6 cellular contexts compared by ENCODE assay signal in genomic region chr16:31141071-31141469, GRCh38. TPM values are rescaled to one million over a fixed set of nuclear protein-coding genes. Genes with fewer than 3 reads are reported as not detected.
DNase-seq lines count a peak whose midpoint lies in the region; ATAC-seq and TF ChIP-seq lines count a peak whose summit lies in the region.
"Not testable (repeated sequence)": the region's sequence is repeated elsewhere in the genome, so short reads cannot be mapped to it uniquely, and the experiment has no call there.
"Had no signal": no experiment of that assay in that cellular context is flagged by ENCODE, and none has a peak within 500 bp of the region (broad histone marks: within the 10 kb centered on the region; RNA-seq: fewer than 3 reads in every experiment).

No MANE protein-coding gene starts in this region.

- not testable (repeated sequence) for H3K9me3 ChIP-seq in esophagus squamous epithelium

- intact Hi-C loops in esophagus squamous epithelium (cut with DNase I): loop anchor here (5.0 kb wide), 1 partner anchor 154 kb away; the partner anchor contains the start of gene HSD3B7

- H2BK5ac ChIP-seq in mesendoderm (ENCODE audit: low read length): not testable (repeated sequence)

- not testable (repeated sequence) for H4K8ac ChIP-seq in mesendoderm (ENCODE audit: low read depth, low read length)

- H2BK120ac ChIP-seq in mesendoderm (ENCODE audit: low read depth, low read length): not testable (repeated sequence)

- not testable (repeated sequence) for H3K4ac ChIP-seq in mesendoderm (ENCODE audit: low read depth, low read length)

- not testable (repeated sequence) for DNase-seq in HFFc6; WTC11 (ENCODE audit: low spot score); esophagus squamous epithelium (lab: John Stamatoyannopoulos, UW); mesendoderm

- H3K27ac ChIP-seq in esophagus squamous epithelium: peak overlapping the region; percentile 88 to 93 (median 89)
- not testable (repeated sequence) for H3K27ac ChIP-seq in mesendoderm (ENCODE audit: low read depth, low read length)
- H3K27ac ChIP-seq in skin epidermis: peak overlapping the region in 20 of 21 experiments; percentile 72 to 96 (median 86)

- H3K4me1 ChIP-seq in esophagus squamous epithelium (peaks cover 29 to 65% (median 33%) of the 10 kb centered on the region in 3 donors), mesendoderm (ENCODE audit: control insufficient read depth, low read depth, low read length) (peaks cover 14% of the 10 kb centered on the region)

- not testable (repeated sequence) for H2BK15ac ChIP-seq in mesendoderm (replicated peaks; ENCODE audit: low read depth)

- H3K18ac ChIP-seq in mesendoderm (ENCODE audit: low read length): not testable (repeated sequence)

- peak overlapping the region; percentile 79 for H3K56ac ChIP-seq in mesendoderm (ENCODE audit: low read length)

- not testable (repeated sequence) for TF ChIP-seq POLR2A in esophagus squamous epithelium (IDR thresholded peaks at IDR 0.05)

- not testable (repeated sequence) for H2AK5ac ChIP-seq in mesendoderm (ENCODE audit: low read length)

- not testable (repeated sequence) for H4K5ac ChIP-seq in mesendoderm (ENCODE audit: low read length)

- not testable (repeated sequence) for H3K4me2 ChIP-seq in mesendoderm (ENCODE audit: low read length)

- H3K9me3 Mint-ChIP-seq in HFFc6, WTC11: not testable (repeated sequence)

- H3K36me3 Mint-ChIP-seq in HFFc6 (ENCODE audit: low read depth); WTC11: not testable (repeated sequence)

- not testable (repeated sequence) for H3K4me3 Mint-ChIP-seq in HFFc6
- 0 out of 2 replicates have a peak overlapping the region, but pooled peaks have one; percentile 63 for H3K4me3 Mint-ChIP-seq in WTC11

- H3K4me1 Mint-ChIP-seq in HFFc6 (ENCODE audit: low read depth) (peaks cover 28% of the 10 kb centered on the region), WTC11 (peaks cover 38% of the 10 kb centered on the region)

- POLR2A ChIA-PET in WTC11 (lab: Charles Lee): interaction anchor here (1.3 to 2.7 kb wide), 4 partner anchors 21 to 67 kb away, joined by 3 to 37 read pairs (median 18); partner anchors contain the start of genes FUS, KAT8, ZNF646 and ZNF668

- not testable (repeated sequence) for ATAC-seq in WTC11

- not testable (repeated sequence) for H3K79me2 ChIP-seq in mesendoderm (ENCODE audit: control insufficient read depth, insufficient read depth, low read length)

- H3K4me3 ChIP-seq in esophagus squamous epithelium (peak overlapping the region in 3 of 4 donors; percentile 40 to 70 (median 59)), skin epidermis (peak overlapping the region in 1 of 7 experiments; percentile 26)
- not testable (repeated sequence) for H3K4me3 ChIP-seq in mesendoderm (ENCODE audit: low read length)

- WGBS in esophagus squamous epithelium, 2 donors: 64 to 72% methylated on average over 5 to 9 of the region's 9 CpGs
- whole genome bisulfite sequencing in mesendoderm (ENCODE audit: extremely low coverage, insufficient coverage, low lambda C conversion rate): no CpG with 5 or more reads among the region's 9 CpGs

- peak overlapping the region; percentile 85; the same call in 1 of the 2 replicates for H3K27ac Mint-ChIP-seq in HFFc6
- not testable (repeated sequence) for H3K27ac Mint-ChIP-seq in WTC11

- not testable (repeated sequence) for H3K23ac ChIP-seq in mesendoderm (ENCODE audit: low read length)

- not testable (repeated sequence) for H3K79me1 ChIP-seq in mesendoderm (ENCODE audit: low read length)

- not testable (repeated sequence) for TF ChIP-seq CTCF in HFFc6 (IDR thresholded peaks at IDR 0.05); WTC11 (IDR thresholded peaks at IDR 0.05); esophagus squamous epithelium (IDR thresholded peaks at IDR 0.05)

- not testable (repeated sequence) for H3K36me3 ChIP-seq in esophagus squamous epithelium; mesendoderm (ENCODE audit: control insufficient read depth, insufficient read depth, low read length)

- CTCF ChIA-PET in WTC11 (lab: Charles Lee): interaction anchor here (1.2 to 3.0 kb wide), 6 partner anchors 11 to 187 kb away, joined by 4 to 30 read pairs (median 18); partner anchors contain the start of genes FUS, HSD3B7, ZNF646 and ZNF668

- not testable (repeated sequence) for H3K27me3 ChIP-seq in esophagus squamous epithelium; mesendoderm (ENCODE audit: insufficient read depth, low read length, poor library complexity)

- H3K9ac ChIP-seq in mesendoderm (ENCODE audit: low read length): not testable (repeated sequence)

- H3K27me3 Mint-ChIP-seq in HFFc6 (ENCODE audit: insufficient read depth): not testable (repeated sequence)
- peaks cover 28% of the 10 kb centered on the region for H3K27me3 Mint-ChIP-seq in WTC11 (ENCODE audit: low read depth)

RNA-seq across cellular contexts. Expression of gene PRSS8, which starts 5.5 kb away (rescaled TPM):
- total RNA-seq in HFFc6 (2021; fragmentation: NEBNext Ultra II Directional; extraction: Animal tissue kit (Norgen Biotek cat#: 25700)): not detected
- total RNA-seq in WTC11 (2021) (78.8 to 127 TPM (median 127 TPM) in 3 replicates), esophagus squamous epithelium (100 to 1,000 TPM in 1 of 4 donors, 10 to 100 TPM in 3; 39.2 to 121 (median 49.2) TPM)
- polyA plus RNA-seq in mesendoderm (2013, experiment 1 of 2): 64.9 TPM
- polyA plus RNA-seq in mesendoderm (2013, experiment 2 of 2): 65.6 TPM
- total RNA-seq: activated CD4-positive, alpha-beta T cell treated with anti-CD3 and anti-CD28 coated beads for 36 hours had no signal

RNA-seq across cellular contexts. Expression of gene PRSS36, which starts 8.8 kb away (rescaled TPM):
- under 1 TPM in 4 of 6 experiments, not detected in 2; 0.38 to 0.60 (median 0.47) TPM for total RNA-seq in HFFc6 (2021; fragmentation: NEBNext Ultra II Directional; extraction: Animal tissue kit (Norgen Biotek cat#: 25700))
- total RNA-seq in WTC11 (2021) (0.48 to 1.5 TPM (median 1.3 TPM) in 3 replicates), esophagus squamous epithelium (1 to 10 TPM in 2 of 4 donors, under 1 TPM in 2; 0.38 to 4.2 (median 1.9) TPM)
- polyA plus RNA-seq in mesendoderm (2013, experiment 1 of 2): 0.39 TPM
- 0.32 TPM for polyA plus RNA-seq in mesendoderm (2013, experiment 2 of 2)

RNA-seq across cellular contexts. Expression of gene KAT8, which starts 23.6 kb away (rescaled TPM):
- total RNA-seq in HFFc6 (2021; fragmentation: NEBNext Ultra II Directional; extraction: Animal tissue kit (Norgen Biotek cat#: 25700)): 10 to 100 TPM; 28.1 to 31.8 (median 29.6) TPM
- total RNA-seq in WTC11 (2021) (65.7 to 70.8 TPM (median 69.8 TPM) in 3 replicates), esophagus squamous epithelium (10 to 100 TPM; 25.7 to 57.2 (median 30.4) TPM)
- 33.3 TPM for polyA plus RNA-seq in mesendoderm (2013, experiment 1 of 2)
- polyA plus RNA-seq in mesendoderm (2013, experiment 2 of 2): 35.2 TPM

RNA-seq across cellular contexts. Expression of gene BCKDK, which starts 32.9 kb away (rescaled TPM):
- 10 to 100 TPM; 56.8 to 64.8 (median 59.4) TPM for total RNA-seq in HFFc6 (2021; fragmentation: NEBNext Ultra II Directional; extraction: Animal tissue kit (Norgen Biotek cat#: 25700))
- total RNA-seq in WTC11 (2021) (58.3 to 71.3 TPM (median 69.3 TPM) in 3 replicates), esophagus squamous epithelium (10 to 100 TPM; 26.6 to 39.8 (median 33.5) TPM)
- 38.4 TPM for polyA plus RNA-seq in mesendoderm (2013, experiment 1 of 2)
- 38.4 TPM for polyA plus RNA-seq in mesendoderm (2013, experiment 2 of 2)

RNA-seq across cellular contexts. Expression of gene FUS, which starts 38.9 kb away (rescaled TPM):
- total RNA-seq in HFFc6 (2021; fragmentation: NEBNext Ultra II Directional; extraction: Animal tissue kit (Norgen Biotek cat#: 25700)): 100 to 1,000 TPM; 275 to 504 (median 422) TPM
- total RNA-seq in WTC11 (2021): 631 to 770 TPM (median 679 TPM) in 3 replicates
- 10 to 100 TPM; 30.2 to 97.8 (median 55.1) TPM for total RNA-seq in esophagus squamous epithelium
- polyA plus RNA-seq in mesendoderm (2013, experiment 1 of 2): 1,268 TPM
- polyA plus RNA-seq in mesendoderm (2013, experiment 2 of 2): 1,201 TPM

Comparison
In these comparisons a context has a peak if more than half of its experiments do, and no peak if none do; other contexts are left out.
1. RNA of gene PRSS8, which starts 5.5 kb away (total RNA-seq): 78.8 to 127 TPM in WTC11 and 39.2 to 121 TPM in esophagus squamous epithelium; not detected in HFFc6; every median in the first group is over 10 times any median in the second.